In the genomic region with DNA sequence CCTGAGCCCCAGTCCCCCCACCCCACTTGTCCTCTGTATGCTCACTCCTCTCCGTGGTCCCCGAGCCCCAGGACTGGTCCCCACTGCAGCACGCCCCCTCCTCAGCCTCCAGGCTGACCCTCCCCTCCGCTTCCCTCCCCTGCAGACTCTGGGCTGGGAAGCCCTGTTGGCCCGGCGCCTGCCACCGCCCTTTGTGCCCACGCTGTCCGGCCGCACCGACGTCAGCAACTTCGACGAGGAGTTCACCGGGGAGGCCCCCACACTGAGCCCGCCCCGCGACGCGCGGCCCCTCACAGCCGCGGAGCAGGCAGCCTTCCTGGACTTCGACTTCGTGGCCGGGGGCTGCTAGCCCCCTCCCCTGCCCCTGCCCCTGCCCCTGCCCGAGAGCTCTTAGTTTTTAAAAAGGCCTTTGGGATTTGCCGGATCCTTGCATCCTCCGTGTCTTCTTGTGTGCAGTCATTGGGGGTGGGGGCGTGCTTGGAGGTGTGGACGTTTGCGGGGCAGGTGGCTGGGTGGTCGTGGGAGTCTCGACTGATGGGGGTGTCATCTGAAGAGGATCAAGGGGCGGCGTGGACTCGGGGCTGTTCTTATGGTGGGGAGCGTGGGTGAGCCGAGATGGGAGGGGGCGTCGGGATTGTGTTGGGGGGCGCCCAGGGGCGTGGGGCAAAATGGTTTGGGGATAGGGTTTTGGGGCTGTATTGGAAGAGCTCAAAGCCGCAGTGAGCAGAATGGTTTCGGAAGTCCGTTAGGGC, we compare ENCODE assay signal across 12 cellular contexts. TPM values are rescaled to one million over a fixed set of nuclear protein-coding genes. Genes with fewer than 3 reads are reported as not detected.
DNase-seq lines count a peak whose midpoint lies in the region; ATAC-seq and TF ChIP-seq lines count a peak whose summit lies in the region.
"Had no signal": no experiment of that assay in that cellular context is flagged by ENCODE, and none has a peak within 500 bp of the region (broad histone marks: within the 10 kb centered on the region; RNA-seq: fewer than 3 reads in every experiment).

No MANE protein-coding gene starts in this region.

- H3K36me3 ChIP-seq in BLaER1: peaks cover 49% of the 10 kb centered on the region
- peaks cover 6% of the 10 kb centered on the region; the same call in 1 of the 2 replicates for H3K36me3 ChIP-seq in GM23338 (ENCODE audit: insufficient read depth)
- H3K36me3 ChIP-seq: transverse colon had no signal

- no peak overlapping the region for H2AFZ ChIP-seq in GM23338

- POLR2A ChIA-PET in activated CD8-positive, alpha-beta T cell treated with anti-CD3 and anti-CD28 coated beads, Interleukin-2, amount 10 ng/mL, durations not matched to agents 7 days and 5 days (lab: Charles Lee): interaction anchor here (0.6 to 1.4 kb wide), 6 partner anchors 12 to 90 kb away, joined by 3 read pairs; a partner anchor contains a TSS

- H3K27me3 Mint-ChIP-seq in GM23338 (ENCODE audit: insufficient read depth, low read depth, poor library complexity) (peaks cover 25% of the 10 kb centered on the region), memory B cell (peaks cover 23% of the 10 kb centered on the region)
- peaks cover 15% of the 10 kb centered on the region for H3K27me3 Mint-ChIP-seq in activated T-helper 17 cell treated with anti-CD3 and anti-CD28 coated beads, Interleukin-2, amount 50 U/mL, for 72 hours
- peaks cover 16% of the 10 kb centered on the region for H3K27me3 Mint-ChIP-seq in activated CD8-positive, alpha-beta T cell treated with anti-CD3 and anti-CD28 coated beads, Interleukin-2, amount 10 ng/mL, durations not matched to agents 7 days and 5 days (ENCODE audit: low read depth)

- no peak for DNase-seq in GM23338 (ENCODE audit: low spot score)
- no peak for DNase-seq in memory B cell (ENCODE audit: low spot score in 2 of 2)
- no peak for DNase-seq in NOMO-1 (lab: John Stamatoyannopoulos, UW; ENCODE audit: unreplicated experiment in 2 of 2)
- no peak for DNase-seq in NCI-H1436 (lab: John Stamatoyannopoulos, UW)
- no peak for DNase-seq in activated CD8-positive, alpha-beta T cell treated with anti-CD3 and anti-CD28 coated beads, Interleukin-2, amount 10 ng/mL, durations not matched to agents 7 days and 5 days
- DNase-seq: NCI-H748 treated with DMSO at 0.1 percent for 48 hours had no signal

- H3K4me1 Mint-ChIP-seq in GM23338: peaks cover 29% of the 10 kb centered on the region
- peaks cover 16% of the 10 kb centered on the region for H3K4me1 Mint-ChIP-seq in activated T-helper 17 cell treated with anti-CD3 and anti-CD28 coated beads, Interleukin-2, amount 50 U/mL, for 72 hours
- peaks cover 22% of the 10 kb centered on the region for H3K4me1 Mint-ChIP-seq in memory B cell
- H3K4me1 Mint-ChIP-seq in activated CD8-positive, alpha-beta T cell treated with anti-CD3 and anti-CD28 coated beads, Interleukin-2, amount 10 ng/mL, durations not matched to agents 7 days and 5 days (ENCODE audit: low read depth): peaks cover 42% of the 10 kb centered on the region

- H3K9me3 Mint-ChIP-seq in GM23338: no peaks in the 10 kb centered on the region
- H3K9me3 Mint-ChIP-seq in activated T-helper 17 cell treated with anti-CD3 and anti-CD28 coated beads, Interleukin-2, amount 50 U/mL, for 72 hours: no peaks in the 10 kb centered on the region
- H3K9me3 Mint-ChIP-seq in memory B cell: no peaks in the 10 kb centered on the region
- no peaks in the 10 kb centered on the region for H3K9me3 Mint-ChIP-seq in activated CD8-positive, alpha-beta T cell treated with anti-CD3 and anti-CD28 coated beads, Interleukin-2, amount 10 ng/mL, durations not matched to agents 7 days and 5 days (ENCODE audit: insufficient read depth)
- H3K9me3 Mint-ChIP-seq: activated naive CD4-positive, alpha-beta T cell treated with anti-CD3 and anti-CD28 coated beads, Interleukin-2, amount 10 ng/mL, durations not matched to agents 7 days and 5 days had no signal

- H3K36me3 Mint-ChIP-seq in GM23338 (ENCODE audit: low read depth) (peaks cover 17% of the 10 kb centered on the region; the same call in 2 of the 3 replicates), memory B cell (peaks cover 13% of the 10 kb centered on the region)
- H3K36me3 Mint-ChIP-seq in activated T-helper 17 cell treated with anti-CD3 and anti-CD28 coated beads, Interleukin-2, amount 50 U/mL, for 72 hours (ENCODE audit: low read depth): peaks cover 59% of the 10 kb centered on the region
- H3K36me3 Mint-ChIP-seq in activated CD8-positive, alpha-beta T cell treated with anti-CD3 and anti-CD28 coated beads, Interleukin-2, amount 10 ng/mL, durations not matched to agents 7 days and 5 days (ENCODE audit: low read depth): peaks cover 20% of the 10 kb centered on the region

- ATAC-seq in GM23338 (no peak), memory B cell (ENCODE audit: low read depth) (no peak), HG02642 (IDR thresholded peaks at IDR 0.05; ENCODE audit: poor library complexity, unreplicated experiment) (no peak)
- no peak for ATAC-seq in activated T-helper 17 cell treated with anti-CD3 and anti-CD28 coated beads, Interleukin-2, amount 50 U/mL, for 72 hours (replicated peaks)
- ATAC-seq in activated CD8-positive, alpha-beta T cell treated with anti-CD3 and anti-CD28 coated beads, Interleukin-2, amount 10 ng/mL, durations not matched to agents 7 days and 5 days: no peak

- H3K27ac Mint-ChIP-seq in GM23338: no peak overlapping the region
- H3K27ac Mint-ChIP-seq in activated T-helper 17 cell treated with anti-CD3 and anti-CD28 coated beads, Interleukin-2, amount 50 U/mL, for 72 hours: no peak overlapping the region
- peak overlapping the region; percentile 50 for H3K27ac Mint-ChIP-seq in memory B cell
- no peak overlapping the region for H3K27ac Mint-ChIP-seq in activated CD8-positive, alpha-beta T cell treated with anti-CD3 and anti-CD28 coated beads, Interleukin-2, amount 10 ng/mL, durations not matched to agents 7 days and 5 days
- H3K27ac Mint-ChIP-seq: activated naive CD4-positive, alpha-beta T cell treated with anti-CD3 and anti-CD28 coated beads, Interleukin-2, amount 10 ng/mL, durations not matched to agents 7 days and 5 days had no signal

- no peak for TF ChIP-seq CTCF in GM23338 (conservative IDR thresholded peaks at IDR 0.05; ENCODE audit: low read depth in 2 of 2)

- CTCF ChIA-PET in activated CD8-positive, alpha-beta T cell treated with anti-CD3 and anti-CD28 coated beads, Interleukin-2, amount 10 ng/mL, durations not matched to agents 7 days and 5 days (lab: Charles Lee): interaction anchor here (0.6 to 2.6 kb wide), 15 partner anchors 10 to 335 kb away, joined by 3 to 26 read pairs (median 4); a partner anchor contains a TSS

- H3K9me2 ChIP-seq in GM23338 (ENCODE audit: insufficient read depth): no peaks in the 10 kb centered on the region

- H3K27ac ChIP-seq in BLaER1 (no peak overlapping the region), GM23338 (ENCODE audit: low read depth) (no peak overlapping the region)
- H3K27ac ChIP-seq: RWPE1, transverse colon had no signal

- no peaks in the 10 kb centered on the region for H3K9me3 ChIP-seq in BLaER1
- H3K9me3 ChIP-seq: transverse colon had no signal

- H3K4me1 ChIP-seq in BLaER1 (peaks cover 47% of the 10 kb centered on the region), GM23338 (ENCODE audit: insufficient read depth) (peaks cover 9% of the 10 kb centered on the region)

- H3K4me3 ChIP-seq in BLaER1: peak overlapping the region; percentile 58; the same call in 1 of the 2 replicates
- peak overlapping the region; percentile 65; the same call in 1 of the 2 replicates for H3K4me3 ChIP-seq in GM23338

- no peaks in the 10 kb centered on the region for H3K79me2 ChIP-seq in GM23338 (replicated peaks; ENCODE audit: insufficient read depth)

- 0 out of 2 replicates have a peak, but pooled peaks cover 9% of the 10 kb centered on the region for H3F3A ChIP-seq in GM23338 (replicated peaks; ENCODE audit: low read depth)

- H3K4me3 Mint-ChIP-seq in GM23338 (peak overlapping the region; percentile 8; the same call in 1 of the 3 replicates), memory B cell (peak overlapping the region; percentile 3)
- H3K4me3 Mint-ChIP-seq in activated T-helper 17 cell treated with anti-CD3 and anti-CD28 coated beads, Interleukin-2, amount 50 U/mL, for 72 hours: peak overlapping the region; percentile 57
- no peak overlapping the region for H3K4me3 Mint-ChIP-seq in activated CD8-positive, alpha-beta T cell treated with anti-CD3 and anti-CD28 coated beads, Interleukin-2, amount 10 ng/mL, durations not matched to agents 7 days and 5 days
- H3K4me3 Mint-ChIP-seq: activated naive CD4-positive, alpha-beta T cell treated with anti-CD3 and anti-CD28 coated beads, Interleukin-2, amount 10 ng/mL, durations not matched to agents 7 days and 5 days had no signal

- H4K20me1 ChIP-seq in BLaER1 (peaks cover 21% of the 10 kb centered on the region; the same call in 1 of the 2 replicates), GM23338 (replicated peaks; ENCODE audit: insufficient read depth) (no peaks in the 10 kb centered on the region; the same call in 1 of the 2 replicates)

- no peak overlapping the region for H3K9ac ChIP-seq in BLaER1

- H3K4me2 ChIP-seq in BLaER1 (peak overlapping the region; percentile 95), GM23338 (peak overlapping the region; percentile 92; the same call in 1 of the 2 replicates)

- H3K27me3 ChIP-seq in BLaER1 (peaks cover 24% of the 10 kb centered on the region), GM23338 (ENCODE audit: insufficient read depth) (peaks cover 18% of the 10 kb centered on the region)

RNA-seq across cellular contexts. Expression of a gene that starts 3.5 kb away (rescaled TPM):
- 1.2 TPM in 1 of 2 replicates, not detected in the other for total RNA-seq in GM23338 (2014; rRNA removed; shearing (Covaris generic))
- polyA plus RNA-seq in GM23338 (2016; fragmentation: Nextera tagmentation; extraction: Ambion mirVana): 0.56 and 0.57 TPM in 2 replicates
- under 1 TPM in 1 of 2 donors, not detected in 1; 0.17 TPM for total RNA-seq in activated T-helper 17 cell treated with anti-CD3 and anti-CD28 coated beads, Interleukin-2, amount 50 U/mL, for 72 hours
- under 1 TPM; 0.32 to 0.44 TPM for total RNA-seq in activated CD8-positive, alpha-beta T cell treated with anti-CD3 and anti-CD28 coated beads, Interleukin-2, amount 10 ng/mL, durations not matched to agents 7 days and 5 days

RNA-seq across cellular contexts. Expression of a gene that starts 24.3 kb away (rescaled TPM):
- total RNA-seq in GM23338 (2014; rRNA removed; shearing (Covaris generic)): 92.3 and 106 TPM in 2 replicates
- 50.9 and 51.6 TPM in 2 replicates for polyA plus RNA-seq in GM23338 (2016; fragmentation: Nextera tagmentation; extraction: Ambion mirVana)
- total RNA-seq in activated T-helper 17 cell treated with anti-CD3 and anti-CD28 coated beads, Interleukin-2, amount 50 U/mL, for 72 hours: 10 to 100 TPM; 23.4 to 44.9 TPM
- total RNA-seq in activated CD8-positive, alpha-beta T cell treated with anti-CD3 and anti-CD28 coated beads, Interleukin-2, amount 10 ng/mL, durations not matched to agents 7 days and 5 days: 10 to 100 TPM; 37.9 to 39.3 TPM

RNA-seq across cellular contexts. Expression of a gene that starts 38.5 kb away (rescaled TPM):
- total RNA-seq in GM23338 (2014; rRNA removed; shearing (Covaris generic)): 147 and 201 TPM in 2 replicates
- 86.8 and 106 TPM in 2 replicates for polyA plus RNA-seq in GM23338 (2016; fragmentation: Nextera tagmentation; extraction: Ambion mirVana)
- total RNA-seq in activated T-helper 17 cell treated with anti-CD3 and anti-CD28 coated beads, Interleukin-2, amount 50 U/mL, for 72 hours: 100 to 1,000 TPM; 121 to 171 TPM
- total RNA-seq in activated CD8-positive, alpha-beta T cell treated with anti-CD3 and anti-CD28 coated beads, Interleukin-2, amount 10 ng/mL, durations not matched to agents 7 days and 5 days: 100 to 1,000 TPM; 244 to 263 TPM

RNA-seq across cellular contexts. Expression of a gene that starts 46.6 kb away (rescaled TPM):
- total RNA-seq in GM23338 (2014; rRNA removed; shearing (Covaris generic)): 53.3 TPM in 2 replicates
- 43.2 and 44.0 TPM in 2 replicates for polyA plus RNA-seq in GM23338 (2016; fragmentation: Nextera tagmentation; extraction: Ambion mirVana)
- 100 to 1,000 TPM in 1 of 2 donors, 10 to 100 TPM in 1; 79.4 to 140 TPM for total RNA-seq in activated T-helper 17 cell treated with anti-CD3 and anti-CD28 coated beads, Interleukin-2, amount 50 U/mL, for 72 hours
- 100 to 1,000 TPM; 110 to 112 TPM for total RNA-seq in activated CD8-positive, alpha-beta T cell treated with anti-CD3 and anti-CD28 coated beads, Interleukin-2, amount 10 ng/mL, durations not matched to agents 7 days and 5 days

RNA-seq across cellular contexts. Expression of a gene that starts 52.5 kb away (rescaled TPM):
- total RNA-seq in GM23338 (2014; rRNA removed; shearing (Covaris generic)): 156 and 196 TPM in 2 replicates
- polyA plus RNA-seq in GM23338 (2016; fragmentation: Nextera tagmentation; extraction: Ambion mirVana): 185 and 195 TPM in 2 replicates
- total RNA-seq in activated T-helper 17 cell treated with anti-CD3 and anti-CD28 coated beads, Interleukin-2, amount 50 U/mL, for 72 hours: 100 to 1,000 TPM; 132 to 260 TPM
- total RNA-seq in activated CD8-positive, alpha-beta T cell treated with anti-CD3 and anti-CD28 coated beads, Interleukin-2, amount 10 ng/mL, durations not matched to agents 7 days and 5 days: 100 to 1,000 TPM; 309 to 313 TPM
